ENCODE assay signal across 18 cellular contexts in the genomic region with DNA sequence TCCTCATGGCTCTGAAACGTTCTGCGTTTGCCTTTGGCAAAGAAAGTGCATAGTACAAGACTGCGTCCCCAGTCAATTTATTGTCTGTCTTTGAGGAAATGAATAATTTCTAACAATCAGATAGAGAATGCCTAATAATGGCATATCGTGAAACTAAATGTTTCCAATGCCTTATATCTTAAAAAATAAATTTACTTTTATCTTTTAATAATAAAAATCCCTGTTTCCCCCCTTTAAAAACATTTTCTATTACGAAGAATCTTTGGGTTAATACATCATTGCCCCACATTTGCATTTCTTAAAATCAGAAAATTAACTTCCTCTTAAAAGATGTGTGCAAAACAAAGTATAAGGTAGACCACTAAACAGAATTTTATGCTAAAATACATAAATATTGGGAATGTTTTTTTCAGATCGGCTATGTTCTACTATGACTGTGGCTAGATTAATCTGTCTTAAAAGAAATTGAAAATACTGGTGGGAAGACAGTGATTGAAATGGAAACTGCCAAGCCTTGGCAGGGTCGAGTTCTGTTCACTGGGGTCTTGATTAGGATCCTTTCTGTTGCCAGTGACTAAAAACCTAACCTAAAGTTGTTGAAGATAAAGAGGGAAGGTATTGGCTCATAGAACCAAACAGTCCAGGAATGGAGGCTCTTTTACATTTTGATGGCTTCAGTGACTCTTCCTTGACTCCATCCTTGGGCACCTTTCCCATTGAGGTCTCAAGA. TPM values are rescaled to one million over a fixed set of nuclear protein-coding genes. Genes with fewer than 3 reads are reported as not detected.
DNase-seq lines count a peak whose midpoint lies in the region; ATAC-seq and TF ChIP-seq lines count a peak whose summit lies in the region.
"Had no signal": no experiment of that assay in that cellular context is flagged by ENCODE, and none has a peak within 500 bp of the region (broad histone marks: within the 10 kb centered on the region; RNA-seq: fewer than 3 reads in every experiment).

IL5 (minus strand) TSS at position 51 of the 730 bp plus-strand sequence; CDS start at position 7, 44 bp downstream.

- CTCF ChIA-PET in activated CD8-positive, alpha-beta memory T cell treated with anti-CD3 and anti-CD28 coated beads for 36 hours (lab: Charles Lee), result no interaction called here

- no peaks in the 10 kb centered on the region for H3K36me3 Mint-ChIP-seq in natural killer cell treated with Interleukin-12 subunit alpha and Interleukin-12 subunit beta and Interleukin-15 and Interleukin-18, amount 100 ng/mL, for 72 hours
- no peaks in the 10 kb centered on the region for H3K36me3 Mint-ChIP-seq in natural killer cell
- H3K36me3 Mint-ChIP-seq: CD4-positive, alpha-beta memory T cell had no signal

- H3K27ac Mint-ChIP-seq in natural killer cell treated with Interleukin-12 subunit alpha and Interleukin-12 subunit beta and Interleukin-15 and Interleukin-18, amount 100 ng/mL, for 72 hours, result peak within 1 kb of the TSS; percentile 63 to 67
- H3K27ac Mint-ChIP-seq in natural killer cell, result no peak within 1 kb of the TSS
- H3K27ac Mint-ChIP-seq: CD4-positive, alpha-beta memory T cell had no signal

- peaks cover 11% of the 10 kb centered on the region for H3K4me1 ChIP-seq in OCI-LY3 (ENCODE audit: low read length)
- H3K4me1 ChIP-seq: A549, HAP-1 had no signal

- H3K27me3 ChIP-seq in OCI-LY3 (ENCODE audit: low read depth, low read length), result no peaks in the 10 kb centered on the region
- H3K27me3 ChIP-seq: BE2C had no signal

- peak within 1 kb of the TSS; percentile 60 for H3K4me3 Mint-ChIP-seq in natural killer cell treated with Interleukin-12 subunit alpha and Interleukin-12 subunit beta and Interleukin-15 and Interleukin-18, amount 100 ng/mL, for 72 hours
- no peak within 1 kb of the TSS for H3K4me3 Mint-ChIP-seq in natural killer cell
- H3K4me3 Mint-ChIP-seq: CD4-positive, alpha-beta memory T cell had no signal

- H2AFZ ChIP-seq in OCI-LY3 (ENCODE audit: low read depth, low read length), result no peak within 1 kb of the TSS

- no peaks in the 10 kb centered on the region for H3K9me3 Mint-ChIP-seq in natural killer cell treated with Interleukin-12 subunit alpha and Interleukin-12 subunit beta and Interleukin-15 and Interleukin-18, amount 100 ng/mL, for 72 hours
- H3K9me3 Mint-ChIP-seq in natural killer cell, result no peaks in the 10 kb centered on the region
- H3K9me3 Mint-ChIP-seq: CD4-positive, alpha-beta memory T cell had no signal

- peak in 1 of 2 donors; percentile 51 for ATAC-seq in natural killer cell treated with Interleukin-12 subunit alpha and Interleukin-12 subunit beta and Interleukin-15 and Interleukin-18, amount 100 ng/mL, for 72 hours
- no peak for ATAC-seq in natural killer cell
- ATAC-seq: A549 had no signal

- H3K4me1 Mint-ChIP-seq in natural killer cell treated with Interleukin-12 subunit alpha and Interleukin-12 subunit beta and Interleukin-15 and Interleukin-18, amount 100 ng/mL, for 72 hours (ENCODE audit: low read depth in 2 of 2), result peaks cover 14 to 20% of the 10 kb centered on the region in 2 donors
- H3K4me1 Mint-ChIP-seq in natural killer cell, result no peaks in the 10 kb centered on the region
- H3K4me1 Mint-ChIP-seq: CD4-positive, alpha-beta memory T cell had no signal

- H3K9me3 ChIP-seq in OCI-LY3 (ENCODE audit: insufficient read depth, low read length), result no peaks in the 10 kb centered on the region
- H3K9me3 ChIP-seq: A549, BE2C, HAP-1 had no signal

- H4K20me1 ChIP-seq in OCI-LY3 (ENCODE audit: insufficient read depth, low read length), result no peaks in the 10 kb centered on the region

- no peaks in the 10 kb centered on the region for H3K27me3 Mint-ChIP-seq in natural killer cell treated with Interleukin-12 subunit alpha and Interleukin-12 subunit beta and Interleukin-15 and Interleukin-18, amount 100 ng/mL, for 72 hours
- H3K27me3 Mint-ChIP-seq in natural killer cell (ENCODE audit: low read depth in 2 of 2), result no peaks in the 10 kb centered on the region
- H3K27me3 Mint-ChIP-seq: CD4-positive, alpha-beta memory T cell had no signal

- peak within 1 kb of the TSS; percentile 28 for H3K4me2 ChIP-seq in OCI-LY3 (ENCODE audit: low read length)
- H3K4me2 ChIP-seq: A549 had no signal

- H3K9ac ChIP-seq in OCI-LY3 (ENCODE audit: low read length), result no peak within 1 kb of the TSS

- no peak for DNase-seq in activated CD8-positive, alpha-beta memory T cell treated with anti-CD3 and anti-CD28 coated beads, Interleukin-2, amount 50 U/mL, for 4 hours
- DNase-seq in natural killer cell treated with Interleukin-12 subunit alpha and Interleukin-12 subunit beta and Interleukin-15 and Interleukin-18, amount 100 ng/mL, for 72 hours (ENCODE audit: low spot score), result no peak
- DNase-seq in natural killer cell, result no peak
- DNase-seq in amniotic stem cell (lab: John Stamatoyannopoulos, UW), result no peak
- DNase-seq in NCI-H524 treated with DMSO at 0.1 percent for 48 hours (lab: John Stamatoyannopoulos, UW), result no peak
- DNase-seq: BE2C; CD4-positive, alpha-beta memory T cell; COR-L47; DMS153; DMS79 treated with DMSO at 0.1 percent for 48 hours; EL had no signal

- intact Hi-C loops in natural killer cell (cut with micrococcal nuclease), result no loop called here

- no peaks in the 10 kb centered on the region for H3K79me2 ChIP-seq in OCI-LY3 (ENCODE audit: low read length)

- no peak within 1 kb of the TSS for H3K27ac ChIP-seq in OCI-LY3 (ENCODE audit: low read length)
- H3K27ac ChIP-seq: A549, C4-2B had no signal

- no peaks in the 10 kb centered on the region for H3K36me3 ChIP-seq in OCI-LY3 (replicated peaks; ENCODE audit: low read depth, low read length)
- H3K36me3 ChIP-seq: BE2C, HAP-1 had no signal

- TF ChIP-seq CTCF in natural killer cell (IDR thresholded peaks at IDR 0.05) (no peak), OCI-LY3 (IDR thresholded peaks at IDR 0.05; ENCODE audit: low read depth, low read length) (no peak)

- no peak within 1 kb of the TSS for H3K4me3 ChIP-seq in OCI-LY3 (ENCODE audit: low read length)
- H3K4me3 ChIP-seq: A549, HAP-1 had no signal

- POLR2A ChIA-PET in activated CD8-positive, alpha-beta memory T cell treated with anti-CD3 and anti-CD28 coated beads for 36 hours (lab: Charles Lee), result interaction anchor here (0.6 kb wide), 1 partner anchor 189 kb away, joined by 3 read pairs; no protein-coding TSS in a partner anchor

RNA-seq across cellular contexts. Expression of gene IL5, which starts in this region (rescaled TPM):
- 10 to 100 TPM; 17.6 to 18.7 TPM for total RNA-seq in activated CD8-positive, alpha-beta memory T cell treated with anti-CD3 and anti-CD28 coated beads for 36 hours
- 1 to 10 TPM; 7.2 to 9.5 TPM for total RNA-seq in natural killer cell treated with Interleukin-12 subunit alpha and Interleukin-12 subunit beta and Interleukin-15 and Interleukin-18, amount 100 ng/mL, for 72 hours
- total RNA-seq in natural killer cell, result not detected
- total RNA-seq: CD4-positive, alpha-beta memory T cell; H1; HT-29 had no signal

Comparison
In these comparisons a context has a peak if more than half of its experiments do, and no peak if none do; other contexts are left out.
1. RNA of gene IL5 (total RNA-seq): 17.6 to 18.7 TPM in activated CD8-positive, alpha-beta memory T cell treated with anti-CD3 and anti-CD28 coated beads for 36 hours and 7.2 to 9.5 TPM in natural killer cell treated with Interleukin-12 subunit alpha and Interleukin-12 subunit beta and Interleukin-15 and Interleukin-18, amount 100 ng/mL, for 72 hours; not detected in natural killer cell; every median in the first group is over 4 times any median in the second.
2. H3K27ac Mint-ChIP-seq: peak in natural killer cell treated with Interleukin-12 subunit alpha and Interleukin-12 subunit beta and Interleukin-15 and Interleukin-18, amount 100 ng/mL, for 72 hours (2 of 2); none in natural killer cell (0 of 2).